Comparison of ENCODE assay signal across 18 cellular contexts in the genomic region with DNA sequence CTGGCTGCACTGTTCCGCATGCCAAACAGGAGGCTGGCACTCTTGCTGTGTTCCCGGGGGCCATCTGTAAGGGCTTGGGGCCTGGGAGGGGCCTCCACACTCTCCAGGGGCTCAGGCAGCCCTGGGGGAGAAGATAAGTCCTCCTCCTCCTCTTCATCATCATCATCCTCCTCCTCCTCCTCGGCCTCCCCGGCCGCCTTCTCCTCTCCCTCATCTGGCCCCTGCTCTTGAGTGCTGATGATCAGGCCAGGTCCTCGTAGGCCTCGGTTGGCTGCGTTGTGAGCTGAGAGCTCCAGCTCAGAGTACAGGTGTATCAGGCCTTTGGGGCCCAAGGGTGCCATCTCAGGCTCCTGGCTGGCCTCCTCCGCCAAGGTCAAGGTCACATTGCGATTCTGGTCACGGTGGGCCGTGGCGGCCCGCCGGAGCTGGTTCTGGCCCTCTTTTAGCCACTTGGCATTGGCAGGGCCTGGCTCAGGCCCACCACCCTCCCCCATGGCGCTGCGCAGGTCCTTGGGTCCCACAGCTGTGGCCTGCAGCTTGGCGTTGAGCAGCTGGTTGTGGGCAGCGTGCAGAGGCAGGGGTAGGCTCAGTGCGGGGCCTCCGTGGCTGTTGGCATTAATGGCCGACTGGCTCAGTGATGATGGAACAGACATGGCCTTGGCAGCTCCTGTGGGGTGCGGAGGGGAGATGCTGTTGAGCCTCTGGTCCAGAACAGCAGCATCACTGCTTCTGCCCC. TPM values are rescaled to one million over a fixed set of nuclear protein-coding genes. Genes with fewer than 3 reads are reported as not detected.
DNase-seq lines count a peak whose midpoint lies in the region; ATAC-seq and TF ChIP-seq lines count a peak whose summit lies in the region.
"Had no signal": no experiment of that assay in that cellular context is flagged by ENCODE, and none has a peak within 500 bp of the region (broad histone marks: within the 10 kb centered on the region; RNA-seq: fewer than 3 reads in every experiment).

No MANE protein-coding gene starts in this region.

- POLR2A ChIA-PET in naive thymus-derived CD4-positive, alpha-beta T cell (lab: Charles Lee): interaction anchor here (0.6 to 23.8 kb wide), 8 partner anchors 8 to 261 kb away, joined by 3 to 525 read pairs (median 6); partner anchors contain the start of genes APBB1 and SMPD1

- no peaks in the 10 kb centered on the region for H3K27me3 ChIP-seq in dorsolateral prefrontal cortex
- H3K27me3 ChIP-seq in naive thymus-derived CD4-positive, alpha-beta T cell (ENCODE audit: control insufficient read depth in 2 of 2, insufficient read depth in 2 of 2, low read length in 2 of 2): no peaks in the 10 kb centered on the region

- intact Hi-C loops in dorsolateral prefrontal cortex (cut with DNase I): loop anchor here (2.0 to 10.0 kb wide), 3 partner anchors 58 to 194 kb away; partner anchors contain the start of genes ARFIP2 (in 1 of the 2), ILK (in 1 of the 2), RRP8 (in 1 of the 2) and TIMM10B (in 1 of the 2)
- intact Hi-C loops in naive thymus-derived CD4-positive, alpha-beta T cell (cut with micrococcal nuclease): loop anchor here in 1 of 2 donors (10.0 kb wide), 1 partner anchor 334 kb away; no protein-coding TSS in a partner anchor

- H3K36me3 Mint-ChIP-seq in activated naive CD4-positive, alpha-beta T cell treated with anti-CD3 and anti-CD28 coated beads, Interleukin-2, amount 50 U/mL, for 24 hours: peaks cover 6% of the 10 kb centered on the region
- peaks cover 42% of the 10 kb centered on the region for H3K36me3 Mint-ChIP-seq in activated naive CD4-positive, alpha-beta T cell treated with anti-CD3 and anti-CD28 coated beads, Interleukin-2, amount 10 ng/mL, durations not matched to agents 7 days and 5 days
- peaks cover 4 to 39% (median 17%) of the 10 kb centered on the region in 5 donors for H3K36me3 Mint-ChIP-seq in naive thymus-derived CD4-positive, alpha-beta T cell

- no peak for TF ChIP-seq CTCF in dorsolateral prefrontal cortex (IDR thresholded peaks at IDR 0.05 in 54 of 56, conservative IDR thresholded peaks at IDR 0.05 in 2 of 56; ENCODE audit: low read depth in 1 of 56, partially characterized antibody in 56 of 56)

- peaks cover 4 to 24% (median 10%) of the 10 kb centered on the region in 3 experiments for H3K36me3 ChIP-seq in naive thymus-derived CD4-positive, alpha-beta T cell (ENCODE audit: control insufficient read depth in 2 of 3, insufficient read depth in 3 of 3, low read length in 3 of 3)

- no peaks in the 10 kb centered on the region for H3K9me3 ChIP-seq in naive thymus-derived CD4-positive, alpha-beta T cell (ENCODE audit: control insufficient read depth in 2 of 3, low read length in 3 of 3)
- H3K9me3 ChIP-seq: Caco-2 had no signal

- H3K27ac Mint-ChIP-seq in activated naive CD4-positive, alpha-beta T cell treated with anti-CD3 and anti-CD28 coated beads, Interleukin-2, amount 50 U/mL, for 24 hours: peak overlapping the region; percentile 86
- no peak overlapping the region for H3K27ac Mint-ChIP-seq in activated naive CD4-positive, alpha-beta T cell treated with anti-CD3 and anti-CD28 coated beads, Interleukin-2, amount 10 ng/mL, durations not matched to agents 7 days and 5 days
- H3K27ac Mint-ChIP-seq in naive thymus-derived CD4-positive, alpha-beta T cell: peak overlapping the region in 6 of 9 donors; percentile 43 to 99 (median 83)

- peaks cover 19 to 82% of the 10 kb centered on the region in 2 donors for H3K4me1 ChIP-seq in naive thymus-derived CD4-positive, alpha-beta T cell (ENCODE audit: control insufficient read depth in 2 of 2, insufficient read depth in 2 of 2, low read length in 2 of 2)

- H3K9me3 Mint-ChIP-seq in activated naive CD4-positive, alpha-beta T cell treated with anti-CD3 and anti-CD28 coated beads, Interleukin-2, amount 50 U/mL, for 24 hours: no peaks in the 10 kb centered on the region
- H3K9me3 Mint-ChIP-seq in activated naive CD4-positive, alpha-beta T cell treated with anti-CD3 and anti-CD28 coated beads, Interleukin-2, amount 10 ng/mL, durations not matched to agents 7 days and 5 days: no peaks in the 10 kb centered on the region
- H3K9me3 Mint-ChIP-seq in naive thymus-derived CD4-positive, alpha-beta T cell: peaks cover 0 to 2% (median 0%) of the 10 kb centered on the region in 11 donors

- peaks cover 37% of the 10 kb centered on the region for H3K4me1 Mint-ChIP-seq in activated naive CD4-positive, alpha-beta T cell treated with anti-CD3 and anti-CD28 coated beads, Interleukin-2, amount 50 U/mL, for 24 hours
- H3K4me1 Mint-ChIP-seq in activated naive CD4-positive, alpha-beta T cell treated with anti-CD3 and anti-CD28 coated beads, Interleukin-2, amount 10 ng/mL, durations not matched to agents 7 days and 5 days: peaks cover 29% of the 10 kb centered on the region
- peaks cover 27 to 56% (median 42%) of the 10 kb centered on the region in 7 donors for H3K4me1 Mint-ChIP-seq in naive thymus-derived CD4-positive, alpha-beta T cell

- peak overlapping the region in 43 of 59 donors; percentile 0 to 91 (median 29) for H3K4me3 ChIP-seq in dorsolateral prefrontal cortex
- no peak overlapping the region for H3K4me3 ChIP-seq in naive thymus-derived CD4-positive, alpha-beta T cell (ENCODE audit: low read length)

- no peak for DNase-seq in activated naive CD4-positive, alpha-beta T cell treated with anti-CD3 and anti-CD28 coated beads, Interleukin-2, amount 10 ng/mL, durations not matched to agents 7 days and 5 days
- DNase-seq in dorsolateral prefrontal cortex: peak in 5 of 10 donors; percentile 62 to 79 (median 74)
- no peak for DNase-seq in naive thymus-derived CD4-positive, alpha-beta T cell
- DNase-seq: Caco-2, NCI-H1417, NCI-H1930, NCI-H2171 treated with DMSO at 0.1 percent for 48 hours, NCI-H446 treated with DMSO at 0.1 percent for 48 hours, NCI-H774, PC-3 had no signal

- H3K27me3 Mint-ChIP-seq in activated naive CD4-positive, alpha-beta T cell treated with anti-CD3 and anti-CD28 coated beads, Interleukin-2, amount 50 U/mL, for 24 hours: no peaks in the 10 kb centered on the region
- no peaks in the 10 kb centered on the region for H3K27me3 Mint-ChIP-seq in activated naive CD4-positive, alpha-beta T cell treated with anti-CD3 and anti-CD28 coated beads, Interleukin-2, amount 10 ng/mL, durations not matched to agents 7 days and 5 days
- no peaks in the 10 kb centered on the region for H3K27me3 Mint-ChIP-seq in naive thymus-derived CD4-positive, alpha-beta T cell

- CTCF ChIA-PET in activated naive CD4-positive, alpha-beta T cell treated with anti-CD3 and anti-CD28 coated beads, Interleukin-2, amount 10 ng/mL, durations not matched to agents 7 days and 5 days (lab: Charles Lee): interaction anchor here (0.7 to 3.0 kb wide), 3 partner anchors 8 to 32 kb away, joined by 3 to 12 read pairs (median 4); no protein-coding TSS in a partner anchor
- CTCF ChIA-PET in naive thymus-derived CD4-positive, alpha-beta T cell (lab: Charles Lee): interaction anchor here (1.2 to 2.1 kb wide), 2 partner anchors 32 kb away, joined by 4 to 5 read pairs; no protein-coding TSS in a partner anchor

- no peak for ATAC-seq in naive thymus-derived CD4-positive, alpha-beta T cell
- ATAC-seq in GM21447 (IDR thresholded peaks at IDR 0.05; ENCODE audit: unreplicated experiment): no peak
- ATAC-seq in HG03342 (IDR thresholded peaks at IDR 0.05; ENCODE audit: unreplicated experiment): no peak
- ATAC-seq in GM21619 (IDR thresholded peaks at IDR 0.05; ENCODE audit: unreplicated experiment): no peak
- ATAC-seq: PC-3 had no signal

- H3K4me3 Mint-ChIP-seq in activated naive CD4-positive, alpha-beta T cell treated with anti-CD3 and anti-CD28 coated beads, Interleukin-2, amount 50 U/mL, for 24 hours: no peak overlapping the region
- H3K4me3 Mint-ChIP-seq in activated naive CD4-positive, alpha-beta T cell treated with anti-CD3 and anti-CD28 coated beads, Interleukin-2, amount 10 ng/mL, durations not matched to agents 7 days and 5 days: no peak overlapping the region
- peak overlapping the region in 5 of 10 donors; percentile 8 to 64 (median 34) for H3K4me3 Mint-ChIP-seq in naive thymus-derived CD4-positive, alpha-beta T cell

- H3K27ac ChIP-seq in dorsolateral prefrontal cortex (peak overlapping the region; percentile 82 to 100 (median 97)), temporal lobe (ENCODE audit: low read depth, low read length) (peak overlapping the region; percentile 98)
- H3K27ac ChIP-seq in naive thymus-derived CD4-positive, alpha-beta T cell (ENCODE audit: low read depth, low read length): peak overlapping the region; percentile 74
- H3K27ac ChIP-seq: HL-60, RWPE1 had no signal

RNA-seq across cellular contexts. Expression of gene APBB1, which starts 8.0 kb away (rescaled TPM):
- 100 to 1,000 TPM; 235 to 475 (median 368) TPM for total RNA-seq in dorsolateral prefrontal cortex
- total RNA-seq in naive thymus-derived CD4-positive, alpha-beta T cell: 100 to 1,000 TPM in 3 of 5 experiments, 10 to 100 TPM in 2; 46.9 to 188 (median 154) TPM
- polyA plus RNA-seq in naive thymus-derived CD4-positive, alpha-beta T cell: 100 to 1,000 TPM; 173 to 293 TPM
- total RNA-seq in temporal lobe: 202 TPM

RNA-seq across cellular contexts. Expression of gene SMPD1, which starts 20.6 kb away (rescaled TPM):
- total RNA-seq in dorsolateral prefrontal cortex: 10 to 100 TPM; 37.6 to 97.6 (median 53.8) TPM
- 10 to 100 TPM; 43.0 to 70.9 (median 55.4) TPM for total RNA-seq in naive thymus-derived CD4-positive, alpha-beta T cell
- polyA plus RNA-seq in naive thymus-derived CD4-positive, alpha-beta T cell: 10 to 100 TPM; 34.5 to 36.5 TPM
- total RNA-seq in temporal lobe: 12.8 TPM

RNA-seq across cellular contexts. Expression of gene HPX, which starts 29.9 kb away (rescaled TPM):
- total RNA-seq in dorsolateral prefrontal cortex: 10 to 100 TPM in 1 of 120 experiments, 1 to 10 TPM in 102, under 1 TPM in 13, not detected in 4; 0.59 to 18.6 (median 2.3) TPM
- total RNA-seq in naive thymus-derived CD4-positive, alpha-beta T cell: 1 to 10 TPM in 4 of 5 experiments, under 1 TPM in 1; 0.56 to 7.0 (median 1.7) TPM
- polyA plus RNA-seq in naive thymus-derived CD4-positive, alpha-beta T cell: not detected
- total RNA-seq in temporal lobe: 1.5 TPM
- total RNA-seq: LHCN-M2 had no signal
